Comparison of ENCODE assay signal across 18 cellular contexts in the genomic region with DNA sequence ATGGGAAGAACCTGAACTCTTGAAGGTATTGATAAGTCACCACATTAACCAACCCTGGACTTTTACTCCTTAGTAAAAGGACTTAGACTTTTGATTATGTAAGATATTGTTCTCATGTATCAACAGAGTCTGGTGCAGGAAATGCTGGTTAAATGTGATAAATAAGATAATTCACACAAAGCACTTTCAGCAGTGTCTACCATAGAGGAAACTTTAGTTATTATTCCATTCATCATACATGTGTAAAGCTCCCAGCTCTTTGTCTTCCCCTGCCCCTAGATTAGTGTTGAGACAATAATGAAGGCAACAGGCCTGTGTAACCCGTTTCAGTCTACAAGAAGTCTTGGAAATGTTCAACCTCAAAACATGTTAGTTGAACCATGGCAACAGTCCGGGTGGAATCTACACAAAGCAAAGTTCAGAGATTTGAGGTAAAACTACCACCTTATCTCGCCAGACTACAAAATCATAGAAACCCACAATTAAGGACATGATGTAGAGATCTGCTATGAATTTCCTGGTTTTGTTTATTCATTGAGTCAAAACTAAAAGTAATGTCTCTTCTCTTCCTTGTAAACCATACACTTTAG.
"Had no signal": no experiment of that assay in that cellular context is flagged by ENCODE, and none has a peak within 500 bp of the region (broad histone marks: within the 10 kb centered on the region; RNA-seq: fewer than 3 reads in every experiment).

No MANE protein-coding gene starts in this region.

- H3K4me1 ChIP-seq: testis had no signal

- H3K4me3 ChIP-seq: mucosa of descending colon, smooth muscle cell, testis had no signal

- H3K27ac Mint-ChIP-seq: activated CD4-positive, alpha-beta memory T cell treated with anti-CD3 and anti-CD28 coated beads, Interleukin-2, amount 10 ng/mL, durations not matched to agents 7 days and 5 days; activated naive CD4-positive, alpha-beta T cell treated with anti-CD3 and anti-CD28 coated beads for 36 hours; activated T-helper 2 cell treated with anti-CD3 and anti-CD28 coated beads, Interferon-gamma antibody, Interleukin-2, Interleukin-4, amounts not matched to agents 10 μg/mL and 5 μg/mL and 100 μg/mL, durations not matched to agents 14 hours and 24 hours and 36 hours; memory B cell; type B pancreatic cell had no signal

- H3K9me3 ChIP-seq: testis had no signal

- H3K36me3 ChIP-seq: brain microvascular endothelial cell had no signal

- H3K36me3 Mint-ChIP-seq: memory B cell, type B pancreatic cell had no signal

- H3K4me2 ChIP-seq: smooth muscle cell had no signal

- H3K4me3 Mint-ChIP-seq: activated CD4-positive, alpha-beta memory T cell treated with anti-CD3 and anti-CD28 coated beads, Interleukin-2, amount 10 ng/mL, durations not matched to agents 7 days and 5 days; activated naive CD4-positive, alpha-beta T cell treated with anti-CD3 and anti-CD28 coated beads for 36 hours; memory B cell; naive B cell; type B pancreatic cell had no signal

- H3K27me3 ChIP-seq: brain microvascular endothelial cell, testis had no signal

- H3K27me3 Mint-ChIP-seq: activated CD4-positive, alpha-beta memory T cell treated with anti-CD3 and anti-CD28 coated beads, Interleukin-2, amount 10 ng/mL, durations not matched to agents 7 days and 5 days; memory B cell; naive B cell had no signal

- DNase-seq: activated CD4-positive, alpha-beta memory T cell treated with anti-CD3 and anti-CD28 coated beads, Interleukin-2, amount 10 ng/mL, durations not matched to agents 7 days and 5 days; activated CD4-positive, alpha-beta T cell treated with anti-CD3 and anti-CD28 coated beads for 48 hours; activated CD4-positive, CD25-positive, alpha-beta regulatory T cell; activated naive CD4-positive, alpha-beta T cell treated with anti-CD3 and anti-CD28 coated beads for 36 hours; activated T-cell treated with anti-CD3 and anti-CD28 coated beads, Interleukin-2, amount 50 U/mL, for 1 hour; aorta; brain microvascular endothelial cell; effector memory CD4-positive, alpha-beta T cell; mucosa of descending colon; naive B cell; stimulated activated CD4-positive, alpha-beta T cell treated with anti-CD3 and anti-CD28 coated beads, Interleukin-4, amount 100 ng/mL, for 1 hour; T1000; testis had no signal

- ATAC-seq: mucosa of descending colon, sciatic nerve had no signal

- H3K27ac ChIP-seq: brain microvascular endothelial cell, testis had no signal
